9 cellular contexts compared by ENCODE assay signal in the genomic region with DNA sequence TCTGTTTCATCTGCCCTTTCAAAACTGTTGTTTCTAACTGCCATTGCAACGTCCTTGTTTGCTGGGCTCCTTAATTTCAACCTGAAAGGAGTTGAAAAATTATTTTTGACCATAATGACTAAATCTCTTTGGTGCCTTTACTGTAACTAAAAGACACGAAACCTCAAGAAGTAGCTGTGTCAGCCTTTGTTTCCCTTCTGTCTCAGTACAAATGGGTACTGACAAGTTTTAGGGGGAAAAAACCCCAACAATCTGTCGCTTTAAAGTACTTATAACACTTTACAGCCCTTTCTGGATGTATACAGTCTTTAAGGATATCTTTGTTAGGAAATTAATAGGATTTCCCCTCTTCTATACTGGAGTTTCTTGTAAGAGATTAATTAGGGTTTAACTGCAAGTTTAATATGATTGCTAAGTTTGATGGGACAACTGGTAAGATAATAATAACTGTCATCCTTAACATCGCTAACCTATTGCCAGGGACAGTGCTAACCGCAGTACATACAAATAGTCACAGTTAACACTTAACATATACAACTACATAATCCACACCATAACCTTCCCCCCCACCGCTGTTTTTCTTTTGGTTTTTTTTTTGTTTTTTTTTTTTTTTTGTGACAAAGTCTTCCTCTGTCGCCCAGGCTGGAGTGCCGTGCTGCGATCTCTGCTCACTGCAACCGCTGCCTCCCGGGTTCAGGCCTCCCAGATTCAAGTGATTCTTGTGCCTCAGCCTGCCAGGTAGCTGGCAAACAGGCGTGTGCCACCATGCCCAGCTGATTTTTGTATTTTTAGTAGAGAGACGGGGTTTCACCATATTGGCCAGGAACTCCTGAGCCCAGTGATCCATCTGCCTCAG. TPM values are rescaled to one million over a fixed set of nuclear protein-coding genes. Genes with fewer than 3 reads are reported as not detected.
DNase-seq lines count a peak whose midpoint lies in the region; ATAC-seq, FAIRE-seq and TF ChIP-seq lines count a peak whose summit lies in the region.
"Had no signal": no experiment of that assay in that cellular context is flagged by ENCODE, and none has a peak within 500 bp of the region (broad histone marks: within the 10 kb centered on the region; RNA-seq: fewer than 3 reads in every experiment).

No MANE protein-coding gene starts in this region.

- no peak for TF ChIP-seq RAD21 in A549 (conservative IDR thresholded peaks at IDR 0.05 in 1 of 2, IDR thresholded peaks at IDR 0.05 in 1 of 2)

- H4K20me1 ChIP-seq in neural progenitor cell (ENCODE audit: low read depth), result peaks cover 22% of the 10 kb centered on the region

- H3F3A ChIP-seq in neural progenitor cell (ENCODE audit: low read depth), result peaks cover 26% of the 10 kb centered on the region

- WGBS in A549 (ENCODE audit: missing lambda C conversion rate), result 88% methylated on average over 13 of the region's 13 CpGs
- WGBS in endodermal cell (ENCODE audit: insufficient coverage in 1 of 2, insufficient read length in 1 of 2), 2 experiments, result 78 to 83% methylated on average over 8 to 12 of the region's 13 CpGs

- H3K4me3 Mint-ChIP-seq in endodermal cell (peak overlapping the region; percentile 61), neural progenitor cell (peak overlapping the region; percentile 84)
- H3K4me3 Mint-ChIP-seq in activated T-cell treated with anti-CD3 and anti-CD28 coated beads, Interleukin-2, amount 50 U/mL, for 4 hours, result no peak overlapping the region

- peak overlapping the region; percentile 12 for H3K9ac ChIP-seq in endodermal cell (ENCODE audit: extremely low read depth, low read length, poor library complexity, severe bottlenecking)
- H3K9ac ChIP-seq in neural progenitor cell, result no peak overlapping the region

- no peaks in the 10 kb centered on the region for H3K36me3 Mint-ChIP-seq in endodermal cell (ENCODE audit: low read depth)
- H3K36me3 Mint-ChIP-seq in neural progenitor cell, result no peaks in the 10 kb centered on the region
- H3K36me3 Mint-ChIP-seq in activated T-cell treated with anti-CD3 and anti-CD28 coated beads, Interleukin-2, amount 50 U/mL, for 4 hours (ENCODE audit: insufficient read depth), result no peaks in the 10 kb centered on the region

- TF ChIP-seq EP300 in A549 (IDR thresholded peaks at IDR 0.05), result no peak

- H3K27ac ChIP-seq in A549 (no peak overlapping the region), endodermal cell (ENCODE audit: low read depth, low read length) (no peak overlapping the region), neural progenitor cell (no peak overlapping the region), RWPE1 (no peak overlapping the region)

- CTCF ChIA-PET in A549 (lab: Yijun Ruan, JAX) (interaction anchor here (3.4 kb wide), 1 partner anchor 39 kb away, joined by 22 read pairs; no protein-coding TSS in a partner anchor), RWPE1 (lab: Yijun Ruan, JAX) (interaction anchor here (0.7 kb wide), 1 partner anchor 147 kb away, joined by 3 read pairs; no protein-coding TSS in a partner anchor)

- H3K27me3 ChIP-seq in endodermal cell (ENCODE audit: control insufficient read depth, insufficient read depth, low read length, poor library complexity, severe bottlenecking), result peaks cover 4% of the 10 kb centered on the region
- peaks cover 77% of the 10 kb centered on the region for H3K27me3 ChIP-seq in neural progenitor cell

- H3K79me2 ChIP-seq in neural progenitor cell (ENCODE audit: low read depth), result no peaks in the 10 kb centered on the region

- no peak overlapping the region for H2AFZ ChIP-seq in neural progenitor cell (replicated peaks)

- TF ChIP-seq CTCF in A549 (IDR thresholded peaks at IDR 0.05), result no peak
- no peak for TF ChIP-seq CTCF in endodermal cell (conservative IDR thresholded peaks at IDR 0.05)
- no peak for TF ChIP-seq CTCF in neural progenitor cell (IDR thresholded peaks at IDR 0.05)
- TF ChIP-seq CTCF in RWPE1 (conservative IDR thresholded peaks at IDR 0.05; ENCODE audit: low read depth), result no peak

- no peak for FAIRE-seq in A549 (lab: Jason Lieb, UNC)

- H3K9me3 Mint-ChIP-seq in endodermal cell, result no peaks in the 10 kb centered on the region
- H3K9me3 Mint-ChIP-seq in neural progenitor cell, result no peaks in the 10 kb centered on the region
- H3K9me3 Mint-ChIP-seq in activated T-cell treated with anti-CD3 and anti-CD28 coated beads, Interleukin-2, amount 50 U/mL, for 4 hours, result no peaks in the 10 kb centered on the region

- H3K4me2 ChIP-seq in A549 (peak overlapping the region; percentile 90; the same call in 2 of the 3 replicates), neural progenitor cell (peak overlapping the region; percentile 97)

- POLR2A ChIA-PET in A549 (lab: Yijun Ruan, JAX) (no interaction called here), RWPE1 (lab: Yijun Ruan, JAX; ENCODE audit: low non-redundant PET) (no interaction called here)

- H3K27me3 Mint-ChIP-seq in endodermal cell (ENCODE audit: insufficient read depth) (peaks cover 25% of the 10 kb centered on the region), neural progenitor cell (ENCODE audit: insufficient read depth, low read depth) (peaks cover 68% of the 10 kb centered on the region)
- H3K27me3 Mint-ChIP-seq in activated T-cell treated with anti-CD3 and anti-CD28 coated beads, Interleukin-2, amount 50 U/mL, for 4 hours (ENCODE audit: low read depth), result peaks cover 77% of the 10 kb centered on the region

- DNase-seq in A549 (ENCODE audit: low read depth in 1 of 2, low spot score in 1 of 2) (no peak), endodermal cell (no peak), neural progenitor cell (ENCODE audit: low spot score) (no peak), RWPE1 (ENCODE audit: low spot score) (no peak), NCI-H2196 (lab: John Stamatoyannopoulos, UW; ENCODE audit: unreplicated experiment) (no peak)
- peak; percentile 45 for DNase-seq in Jurkat, Clone E6-1 (ENCODE audit: low read depth, low spot score)
- DNase-seq in activated T-cell treated with anti-CD3 and anti-CD28 coated beads, Interleukin-2, amount 50 U/mL, for 4 hours, result no peak
- DNase-seq: Kasumi-1 had no signal

- H3K4me3 ChIP-seq in A549 (no peak overlapping the region), endodermal cell (ENCODE audit: low read length) (peak overlapping the region; percentile 86), neural progenitor cell (peak overlapping the region; percentile 28)
- H3K4me3 ChIP-seq in Jurkat, Clone E6-1 (ENCODE audit: low read length), result peak overlapping the region; percentile 67

- peaks cover 22% of the 10 kb centered on the region for H3K4me1 Mint-ChIP-seq in endodermal cell
- H3K4me1 Mint-ChIP-seq in neural progenitor cell, result peaks cover 42% of the 10 kb centered on the region
- peaks cover 6% of the 10 kb centered on the region for H3K4me1 Mint-ChIP-seq in activated T-cell treated with anti-CD3 and anti-CD28 coated beads, Interleukin-2, amount 50 U/mL, for 4 hours (ENCODE audit: low read depth)

- H3K9me3 ChIP-seq in A549 (no peaks in the 10 kb centered on the region), endodermal cell (ENCODE audit: control insufficient read depth, low read length) (no peaks in the 10 kb centered on the region), neural progenitor cell (ENCODE audit: low read depth) (no peaks in the 10 kb centered on the region)

- peak overlapping the region; percentile 13 for H3K27ac Mint-ChIP-seq in endodermal cell
- no peak overlapping the region for H3K27ac Mint-ChIP-seq in neural progenitor cell

- no peak for TF ChIP-seq POLR2A in A549 (IDR thresholded peaks at IDR 0.05; ENCODE audit: low read length)

- H3K36me3 ChIP-seq in endodermal cell (ENCODE audit: control insufficient read depth, insufficient read depth, low read length) (no peaks in the 10 kb centered on the region), neural progenitor cell (no peaks in the 10 kb centered on the region)

- no peak for ATAC-seq in A549
- ATAC-seq in GM18861 (IDR thresholded peaks at IDR 0.05; ENCODE audit: unreplicated experiment), result no peak
- ATAC-seq in activated T-cell treated with anti-CD3 and anti-CD28 coated beads, Interleukin-2, amount 50 U/mL, for 4 hours, result no peak

- H3K4me1 ChIP-seq in A549 (peaks cover 29% of the 10 kb centered on the region), endodermal cell (ENCODE audit: control insufficient read depth, insufficient read depth, low read length) (no peaks in the 10 kb centered on the region), neural progenitor cell (peaks cover 41% of the 10 kb centered on the region)

TF ChIP-seq in A549, 52 proteins besides CTCF, POLR2A, EP300 and RAD21 (continues in another document):
- no peak for TF ChIP-seq SMC3 (IDR thresholded peaks at IDR 0.05)

RNA-seq across cellular contexts. Expression of gene GXYLT2, which starts 1.7 kb away (rescaled TPM):
- polyA plus RNA-seq in A549 (2011; rRNA removed) (3.2 and 3.3 TPM in 2 replicates), A549 (2017; fragmentation: RNase III; extraction: RNeasy Plus Mini Kit Qiagen cat#74134 plus additional on column Dnase treatment) (1.9 to 2.3 TPM (median 2.0 TPM) in 3 replicates)
- 0.96 and 1.5 TPM in 2 replicates for polyA plus RNA-seq in A549 (2012; cell fraction: cytosol; rRNA removed)
- 0.37 and 0.58 TPM in 2 replicates for polyA plus RNA-seq in A549 (2012; cell fraction: nucleus; rRNA removed)
- polyA minus RNA-seq in A549 (2011; rRNA and poly(A)+ RNA removed), result 4.2 and 6.2 TPM in 2 replicates
- 26.9 TPM for polyA plus RNA-seq in Jurkat, Clone E6-1 (2012; ENCODE audit: insufficient read depth, insufficient read length)
- total RNA-seq in endodermal cell (10 to 100 TPM in 1 of 2 donors, 1 to 10 TPM in 1; 7.0 to 14.3 TPM), neural progenitor cell (ENCODE audit: low replicate concordance) (1.5 and 3.6 TPM in 2 replicates)
- polyA plus RNA-seq in endodermal cell (2013, experiment 1 of 2), result 3.6 TPM
- polyA plus RNA-seq in endodermal cell (2013, experiment 2 of 2), result 3.3 TPM
- total RNA-seq in activated T-cell treated with anti-CD3 and anti-CD28 coated beads, Interleukin-2, amount 50 U/mL, for 4 hours, result not detected

RNA-seq across cellular contexts. Expression of gene SHQ1, which starts 41.3 kb away (rescaled TPM):
- 19.5 and 22.2 TPM in 2 replicates for polyA plus RNA-seq in A549 (2011; rRNA removed)
- 7.1 and 8.2 TPM in 2 replicates for polyA plus RNA-seq in A549 (2012; cell fraction: cytosol; rRNA removed)
- 4.2 and 7.1 TPM in 2 replicates for polyA plus RNA-seq in A549 (2012; cell fraction: nucleus; rRNA removed)
- 16.4 to 18.0 TPM (median 17.1 TPM) in 3 replicates for polyA plus RNA-seq in A549 (2017; fragmentation: RNase III; extraction: RNeasy Plus Mini Kit Qiagen cat#74134 plus additional on column Dnase treatment)
- polyA minus RNA-seq in A549 (2011; rRNA and poly(A)+ RNA removed), result 8.4 and 9.3 TPM in 2 replicates
- polyA plus RNA-seq in Jurkat, Clone E6-1 (2012; ENCODE audit: insufficient read depth, insufficient read length), result 63.4 TPM
- total RNA-seq in endodermal cell, result 10 to 100 TPM; 28.2 to 28.4 TPM
- 14.9 TPM for polyA plus RNA-seq in endodermal cell (2013, experiment 1 of 2)
- polyA plus RNA-seq in endodermal cell (2013, experiment 2 of 2), result 15.0 TPM
- 18.5 and 21.3 TPM in 2 replicates for total RNA-seq in neural progenitor cell (ENCODE audit: low replicate concordance)
- total RNA-seq in activated T-cell treated with anti-CD3 and anti-CD28 coated beads, Interleukin-2, amount 50 U/mL, for 4 hours, result 10 to 100 TPM; 39.2 to 52.1 (median 44.4) TPM
